Comparison of ENCODE assay signal across 8 cellular contexts in genomic region chr12:124786065-124786964, GRCh38.
DNase-seq lines count a peak whose midpoint lies in the region; ATAC-seq, FAIRE-seq and TF ChIP-seq lines count a peak whose summit lies in the region.

No MANE protein-coding gene starts in this region.

- no peaks in the 10 kb centered on the region for H3K27me3 ChIP-seq in right atrium auricular region
- no peaks in the 10 kb centered on the region for H3K27me3 ChIP-seq in Karpas-422 (ENCODE audit: low read length)

- no peaks in the 10 kb centered on the region for H3K9me3 ChIP-seq in right atrium auricular region
- no peaks in the 10 kb centered on the region for H3K9me3 ChIP-seq in Karpas-422 (ENCODE audit: low read length)

- no peak overlapping the region for H3K4me2 ChIP-seq in Karpas-422 (ENCODE audit: low read depth, low read length, poor library complexity, severe bottlenecking)

- TF ChIP-seq CTCF in right atrium auricular region (IDR thresholded peaks at IDR 0.05): no peak

- H2AFZ ChIP-seq in Karpas-422 (ENCODE audit: low read length): no peak overlapping the region

- H3K27ac ChIP-seq in right atrium auricular region (peak overlapping the region in 1 of 2 donors; percentile 37), Karpas-422 (ENCODE audit: low read length) (no peak overlapping the region)

- no peak for ATAC-seq in HG02973 (IDR thresholded peaks at IDR 0.05; ENCODE audit: unreplicated experiment)
- no peak for ATAC-seq in GM19023 (IDR thresholded peaks at IDR 0.05; ENCODE audit: unreplicated experiment)

- no peaks in the 10 kb centered on the region for H3K79me2 ChIP-seq in Karpas-422 (ENCODE audit: low read length)

- DNase-seq in H54 (ENCODE audit: insufficient read length, low spot score): peak; percentile 95
- peak in 57 of 58 donors; percentile 13 to 88 (median 72) for DNase-seq in anterior cingulate cortex (lab: John Stamatoyannopoulos, UW)
- peak; percentile 94 for DNase-seq in right atrium auricular region (ENCODE audit: low spot score)
- DNase-seq in pulmonary artery endothelial cell (ENCODE audit: low read depth, low spot score): peak; percentile 64
- no peak for DNase-seq in Karpas-422
- DNase-seq in activated effector memory CD4-positive, alpha-beta T cell treated with Interleukin-2 at 50 U/mL for 16 hours: no peak

- peak; percentile 32 for TF ChIP-seq POLR2A in H54 (IDR thresholded peaks at IDR 0.05; ENCODE audit: low read depth, low read length)

- H3K4me3 ChIP-seq in right atrium auricular region: peak overlapping the region; percentile 32 to 37
- no peak overlapping the region for H3K4me3 ChIP-seq in Karpas-422 (ENCODE audit: low read length)

- H3K9ac ChIP-seq in Karpas-422 (ENCODE audit: low read length): no peak overlapping the region

- H3K36me3 ChIP-seq in right atrium auricular region (no peaks in the 10 kb centered on the region), Karpas-422 (ENCODE audit: insufficient read depth, low read length) (peaks cover 50% of the 10 kb centered on the region)

- no peaks in the 10 kb centered on the region for H3K9me2 ChIP-seq in Karpas-422 (replicated peaks; ENCODE audit: insufficient read depth, low read length)

- 0 out of 2 replicates have a peak, but pooled peaks cover 9% of the 10 kb centered on the region for H4K20me1 ChIP-seq in Karpas-422 (ENCODE audit: insufficient read depth, low read depth, low read length)

- H3K4me1 ChIP-seq in right atrium auricular region: peaks cover 0 to 7% of the 10 kb centered on the region in 2 donors
- no peaks in the 10 kb centered on the region for H3K4me1 ChIP-seq in Karpas-422 (ENCODE audit: low read length)

- FAIRE-seq in H54 (lab: Jason Lieb, UNC): peak; percentile 93

Comparison
In these comparisons a context has a peak if more than half of its experiments do, and no peak if none do; other contexts are left out.
1. DNase-seq: peak in H54 (single experiment), anterior cingulate cortex (57 of 58), right atrium auricular region (single experiment) and pulmonary artery endothelial cell (single experiment); none in Karpas-422 (single experiment) and activated effector memory CD4-positive, alpha-beta T cell treated with Interleukin-2 at 50 U/mL for 16 hours (single experiment).